In genomic region chr9:134651226-134651905, GRCh38 we compare ENCODE assay signal across 22 cellular contexts. TPM values are rescaled to one million over a fixed set of nuclear protein-coding genes. Genes with fewer than 3 reads are reported as not detected.
DNase-seq lines count a peak whose midpoint lies in the region; ATAC-seq, FAIRE-seq and TF ChIP-seq lines count a peak whose summit lies in the region.
"Had no signal": no experiment of that assay in that cellular context is flagged by ENCODE, and none has a peak within 500 bp of the region (broad histone marks: within the 10 kb centered on the region; RNA-seq: fewer than 3 reads in every experiment).

No MANE protein-coding gene starts in this region.

- H3K27ac ChIP-seq in BLaER1: peak overlapping the region; percentile 39; the same call in 1 of the 2 replicates
- no peak overlapping the region for H3K27ac ChIP-seq in kidney (ENCODE audit: low read depth in 2 of 2, low read length in 2 of 2)
- H3K27ac ChIP-seq: HL-60, RWPE1 had no signal

- ATAC-seq in sciatic nerve: no peak
- ATAC-seq: PC-3 had no signal

- H3K9me3 Mint-ChIP-seq in HFFc6: no peaks in the 10 kb centered on the region
- H3K9me3 Mint-ChIP-seq: CD8-positive, alpha-beta memory T cell had no signal

- peaks cover 39% of the 10 kb centered on the region for H3K36me3 Mint-ChIP-seq in HFFc6 (ENCODE audit: low read depth)
- H3K36me3 Mint-ChIP-seq: CD8-positive, alpha-beta memory T cell had no signal

- DNase-seq in HFFc6: no peak
- DNase-seq in kidney: peak; percentile 66
- DNase-seq in sciatic nerve (ENCODE audit: low spot score): peak; percentile 56
- no peak for DNase-seq in GM12891 (ENCODE audit: insufficient read length, low spot score)
- DNase-seq in NCI-H1105 (lab: John Stamatoyannopoulos, UW): no peak
- DNase-seq in NCI-H2171 (lab: John Stamatoyannopoulos, UW): no peak
- no peak for DNase-seq in SKM-1 treated with dmso at 0.1 percent for 144 hours (lab: John Stamatoyannopoulos, UW; ENCODE audit: unreplicated experiment)
- DNase-seq: BE2C; CD8-positive, alpha-beta memory T cell; DMS53; IMR-90; NCI-H1436; NCI-H1930; NCI-H345; NCI-H524 treated with DMSO at 0.1 percent for 48 hours; PC-3 had no signal

- TF ChIP-seq CTCF in HFFc6 (IDR thresholded peaks at IDR 0.05): no peak
- TF ChIP-seq CTCF in kidney (IDR thresholded peaks at IDR 0.05; ENCODE audit: borderline replicate concordance, extremely low read depth, insufficient read depth): no peak

- peak overlapping the region; percentile 80 for H3K27ac Mint-ChIP-seq in HFFc6

- H3K4me3 Mint-ChIP-seq in HFFc6: peak overlapping the region; percentile 36; the same call in 1 of the 2 replicates
- H3K4me3 Mint-ChIP-seq: CD8-positive, alpha-beta memory T cell had no signal

- H3K36me3 ChIP-seq in BLaER1 (peaks cover 31% of the 10 kb centered on the region), kidney (ENCODE audit: control insufficient read depth in 1 of 2, insufficient read depth in 2 of 2, low read length in 2 of 2) (no peaks in the 10 kb centered on the region)
- H3K36me3 ChIP-seq: BE2C had no signal

- peak overlapping the region; percentile 61 for H3K4me2 ChIP-seq in BLaER1

- H4K20me1 ChIP-seq in BLaER1: peaks cover 92% of the 10 kb centered on the region

- no peaks in the 10 kb centered on the region for H3K27me3 ChIP-seq in BLaER1
- H3K27me3 ChIP-seq: BE2C had no signal

- no peak overlapping the region for H3K4me3 ChIP-seq in BLaER1
- H3K4me3 ChIP-seq in kidney (ENCODE audit: low read length in 2 of 2): no peak overlapping the region

- H3K4me1 ChIP-seq in BLaER1 (peaks cover 32% of the 10 kb centered on the region), kidney (ENCODE audit: control insufficient read depth in 1 of 2, insufficient read depth in 1 of 2, low read depth in 1 of 2, low read length in 2 of 2) (no peaks in the 10 kb centered on the region)
- H3K4me1 ChIP-seq: BE2C had no signal

- peaks cover 16% of the 10 kb centered on the region for H3K27me3 Mint-ChIP-seq in HFFc6 (ENCODE audit: insufficient read depth)

- intact Hi-C loops in kidney (cut with DNase I) (no loop called here), sciatic nerve (cut with DNase I) (no loop called here)

- H3K9me3 ChIP-seq in BLaER1: no peaks in the 10 kb centered on the region
- H3K9me3 ChIP-seq in kidney (ENCODE audit: control insufficient read depth in 1 of 2, low read length in 2 of 2): no peaks in the 10 kb centered on the region
- H3K9me3 ChIP-seq: BE2C had no signal

- H3K9ac ChIP-seq in BLaER1 (peak overlapping the region; percentile 40; the same call in 1 of the 2 replicates), kidney (ENCODE audit: low read length in 2 of 2) (no peak overlapping the region)

- peaks cover 53% of the 10 kb centered on the region for H3K4me1 Mint-ChIP-seq in HFFc6 (ENCODE audit: low read depth)

- TF ChIP-seq POLR2A in GM12891 (IDR thresholded peaks at IDR 0.05; ENCODE audit: low read depth, low read length): no peak

- FAIRE-seq in kidney (lab: Jason Lieb, UNC): no peak
- no peak for FAIRE-seq in GM12891 (lab: Jason Lieb, UNC)
- FAIRE-seq: GM12892, H54 had no signal

TF ChIP-seq in GM12891, 5 proteins besides CTCF, POLR2A, EP300 and RAD21:
- TF ChIP-seq POLR2AphosphoS5 (IDR thresholded peaks at IDR 0.05; ENCODE audit: low read depth, low read length): no peak
- no peak for TF ChIP-seq POU2F2 (IDR thresholded peaks at IDR 0.05; ENCODE audit: low read depth, low read length)
- TF ChIP-seq PAX5 (IDR thresholded peaks at IDR 0.05; ENCODE audit: insufficient read depth, low read length, severe bottlenecking): no peak
- TF ChIP-seq TAF1 (IDR thresholded peaks at IDR 0.05; ENCODE audit: low read depth, low read length): no peak
- no peak for TF ChIP-seq SPI1 (IDR thresholded peaks at IDR 0.05; ENCODE audit: low read depth, low read length)

RNA-seq across cellular contexts. Expression of gene COL5A1, which starts 9.8 kb away (rescaled TPM):
- total RNA-seq in HFFc6 (2021; fragmentation: NEBNext Ultra II Directional; extraction: Animal tissue kit (Norgen Biotek cat#: 25700)): 100 to 1,000 TPM; 196 to 308 (median 225) TPM
- 23.8 TPM for total RNA-seq in kidney
- polyA plus RNA-seq in kidney (ENCODE audit: insufficient read depth, low read depth, low replicate concordance): 2.4 TPM
- 79.4 TPM for total RNA-seq in sciatic nerve
- polyA plus RNA-seq in GM12891 (2012; ENCODE audit: low read depth, missing spikeins): 0.81 TPM
- total RNA-seq: MCF 10A had no signal

Comparison
In these comparisons a context has a peak if more than half of its experiments do, and no peak if none do; other contexts are left out.
1. DNase-seq: peak in kidney (single experiment) and sciatic nerve (single experiment); none in HFFc6 (single experiment), GM12891 (single experiment), NCI-H1105 (single experiment), NCI-H2171 (single experiment) and SKM-1 treated with dmso at 0.1 percent for 144 hours (single experiment).